ENCODE assay signal across 9 cellular contexts in the genomic region with DNA sequence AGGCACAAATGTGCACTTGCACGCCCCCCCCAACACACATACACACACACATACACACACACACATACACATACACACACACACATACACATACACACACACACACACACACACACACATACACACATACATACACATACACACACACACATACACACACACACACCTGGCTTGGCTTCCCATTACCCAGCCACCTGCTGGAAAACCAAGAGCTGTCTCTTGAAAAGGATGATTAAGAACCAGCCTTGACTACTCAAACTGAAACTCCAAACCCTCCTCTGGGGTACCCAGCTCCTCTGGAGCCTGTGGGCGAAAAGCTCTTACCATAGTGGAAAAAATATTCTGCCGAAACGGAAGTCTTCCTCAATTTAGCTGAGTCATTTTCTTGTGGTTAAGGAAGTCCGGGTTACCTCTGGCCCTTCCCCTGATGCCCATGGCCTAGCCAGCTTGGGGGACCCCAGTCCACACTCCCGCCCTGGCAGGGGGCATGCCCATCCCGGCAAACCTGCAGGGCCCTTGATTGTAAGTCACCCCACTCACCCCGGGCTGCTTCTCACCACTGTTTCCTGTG. TPM values are rescaled to one million over a fixed set of nuclear protein-coding genes. Genes with fewer than 3 reads are reported as not detected.
DNase-seq lines count a peak whose midpoint lies in the region; ATAC-seq and TF ChIP-seq lines count a peak whose summit lies in the region.
"Had no signal": no experiment of that assay in that cellular context is flagged by ENCODE, and none has a peak within 500 bp of the region (broad histone marks: within the 10 kb centered on the region; RNA-seq: fewer than 3 reads in every experiment).

No MANE protein-coding gene starts in this region.

- in situ Hi-C loops in GM13977 (cut with MboI; ENCODE audit: low pct_unique_long_range_greater_than_20kb, low sequenced_read_pairs, unreplicated experiment) = no loop called here

- peaks cover 4% of the 10 kb centered on the region for H3K4me1 Mint-ChIP-seq in glutamatergic neuron (ENCODE audit: low read depth, unreplicated experiment)

- DNase-seq in GM13977 (ENCODE audit: low spot score) (peak; percentile 80), NAMALWA (ENCODE audit: low spot score) (peak; percentile 22), midbrain (lab: John Stamatoyannopoulos, UW) (peak; percentile 10), NCI-H2227 treated with DMSO at 0.1 percent for 48 hours (lab: John Stamatoyannopoulos, UW) (no peak), glutamatergic neuron (no peak), NCI-H82 (lab: John Stamatoyannopoulos, UW) (no peak)

- peaks cover 2% of the 10 kb centered on the region for H3K9me3 Mint-ChIP-seq in glutamatergic neuron (ENCODE audit: unreplicated experiment)

- no peak overlapping the region for H3K4me3 Mint-ChIP-seq in glutamatergic neuron (ENCODE audit: unreplicated experiment)

- H3K27ac Mint-ChIP-seq in glutamatergic neuron (ENCODE audit: unreplicated experiment) = no peak overlapping the region

- no peaks in the 10 kb centered on the region for H3K36me3 Mint-ChIP-seq in glutamatergic neuron (ENCODE audit: unreplicated experiment)

- H3K27me3 Mint-ChIP-seq in glutamatergic neuron (ENCODE audit: unreplicated experiment) = peaks cover 2% of the 10 kb centered on the region

- TF ChIP-seq CTCF in GM13977 (IDR thresholded peaks at IDR 0.05; ENCODE audit: extremely low read depth, insufficient read depth, missing control alignments) (no peak), glutamatergic neuron (IDR thresholded peaks at IDR 0.05; ENCODE audit: partially characterized antibody, unreplicated experiment) (no peak)

- ATAC-seq in GM21619 (IDR thresholded peaks at IDR 0.05; ENCODE audit: unreplicated experiment) (peak; percentile 82), GM19023 (IDR thresholded peaks at IDR 0.05; ENCODE audit: unreplicated experiment) (no peak)

RNA-seq across cellular contexts. Expression of a gene that starts 21.9 kb away (rescaled TPM):
- total RNA-seq in glutamatergic neuron (ENCODE audit: unreplicated experiment) = 0.66 TPM

RNA-seq across cellular contexts. Expression of a gene that starts 54.8 kb away (rescaled TPM):
- total RNA-seq in glutamatergic neuron (ENCODE audit: unreplicated experiment) = not detected
- total RNA-seq: kidney epithelial cell had no signal

Comparison
In these comparisons a context has a peak if more than half of its experiments do, and no peak if none do; other contexts are left out.
1. DNase-seq: peak in GM13977 (single experiment), NAMALWA (single experiment) and midbrain (single experiment); none in NCI-H2227 treated with DMSO at 0.1 percent for 48 hours (single experiment), glutamatergic neuron (single experiment) and NCI-H82 (single experiment).